18 cellular contexts compared by ENCODE assay signal in the genomic region with DNA sequence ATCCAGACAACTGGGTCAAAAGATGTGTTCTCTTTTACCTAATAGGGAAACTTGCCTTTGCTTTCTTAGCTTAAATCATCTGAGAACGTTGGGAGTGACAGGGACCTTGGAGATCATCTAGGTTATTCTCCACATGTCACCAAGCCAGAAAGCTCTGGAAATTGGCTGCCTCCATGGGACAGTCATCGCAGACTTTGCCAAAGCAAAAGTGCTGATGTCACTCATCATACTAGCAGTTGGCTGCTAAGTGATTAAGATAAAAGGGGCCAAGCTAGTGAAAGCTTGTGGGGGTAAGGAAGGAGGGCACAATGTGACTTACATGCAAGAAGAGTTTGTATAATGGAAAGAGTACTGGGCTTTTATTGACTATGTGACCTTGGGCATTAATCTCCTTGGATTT.
DNase-seq lines count a peak whose midpoint lies in the region; ATAC-seq and TF ChIP-seq lines count a peak whose summit lies in the region.
"Had no signal": no experiment of that assay in that cellular context is flagged by ENCODE, and none has a peak within 500 bp of the region (broad histone marks: within the 10 kb centered on the region; RNA-seq: fewer than 3 reads in every experiment).

No MANE protein-coding gene starts in this region.

- no peak for TF ChIP-seq CTCF in fibroblast of pulmonary artery (IDR thresholded peaks at IDR 0.05; ENCODE audit: low read length, missing control alignments)

- no peaks in the 10 kb centered on the region for H3K9me3 Mint-ChIP-seq in naive thymus-derived CD8-positive, alpha-beta T cell
- H3K9me3 Mint-ChIP-seq: activated CD4-positive, alpha-beta T cell treated with anti-CD3 and anti-CD28 coated beads, Interleukin-2, amount 10 ng/mL, durations not matched to agents 7 days and 5 days; activated T-cell treated with anti-CD3 and anti-CD28 coated beads, Interleukin-2, amount 50 U/mL, for 4 hours; memory B cell had no signal

- ATAC-seq in sciatic nerve: peak; percentile 26
- no peak for ATAC-seq in GM18517 (IDR thresholded peaks at IDR 0.05; ENCODE audit: unreplicated experiment)
- ATAC-seq in naive thymus-derived CD8-positive, alpha-beta T cell: no peak
- ATAC-seq: activated T-cell treated with anti-CD3 and anti-CD28 coated beads, Interleukin-2, amount 50 U/mL, for 4 hours; HCT116 had no signal

- peaks cover 1 to 13% (median 8%) of the 10 kb centered on the region in 5 donors for H3K27me3 Mint-ChIP-seq in naive thymus-derived CD8-positive, alpha-beta T cell

- H3K4me1 Mint-ChIP-seq in naive thymus-derived CD8-positive, alpha-beta T cell: no peaks in the 10 kb centered on the region
- H3K4me1 Mint-ChIP-seq: activated CD4-positive, alpha-beta T cell treated with anti-CD3 and anti-CD28 coated beads, Interleukin-2, amount 10 ng/mL, durations not matched to agents 7 days and 5 days; B cell; memory B cell had no signal

- no peaks in the 10 kb centered on the region for H3K36me3 Mint-ChIP-seq in naive thymus-derived CD8-positive, alpha-beta T cell
- H3K36me3 Mint-ChIP-seq: memory B cell had no signal

- DNase-seq in Ammon's horn (ENCODE audit: low spot score) (peak; percentile 30), NCI-H446 treated with DMSO at 0.1 percent for 48 hours (lab: John Stamatoyannopoulos, UW) (peak; percentile 89), fibroblast of pulmonary artery (ENCODE audit: low read depth) (peak; percentile 44), sciatic nerve (ENCODE audit: low spot score) (no peak), SW480 (ENCODE audit: low spot score) (no peak)
- DNase-seq in naive thymus-derived CD8-positive, alpha-beta T cell: no peak
- no peak for DNase-seq in activated T-cell treated with anti-CD3 and anti-CD28 coated beads, Interleukin-2, amount 50 U/mL, for 48 hours
- DNase-seq: activated CD4-positive, alpha-beta T cell treated with anti-CD3 and anti-CD28 coated beads, Interleukin-2, amount 10 ng/mL, durations not matched to agents 7 days and 5 days; activated T-cell treated with anti-CD3 and anti-CD28 coated beads, Interleukin-2, amount 50 U/mL, for 4 hours; NCI-H2029; stimulated activated naive CD4-positive, alpha-beta T cell; T-helper 2 cell had no signal

- intact Hi-C loops in sciatic nerve (cut with DNase I): no loop called here

- H3K4me3 ChIP-seq in fibroblast of pulmonary artery (replicated peaks; ENCODE audit: low read depth, low read length): no peak overlapping the region
- H3K4me3 ChIP-seq: coronary artery, skin epidermis had no signal

- H3K4me3 Mint-ChIP-seq in naive thymus-derived CD8-positive, alpha-beta T cell: no peak overlapping the region
- H3K4me3 Mint-ChIP-seq: activated CD4-positive, alpha-beta T cell treated with anti-CD3 and anti-CD28 coated beads, Interleukin-2, amount 10 ng/mL, durations not matched to agents 7 days and 5 days; activated T-cell treated with anti-CD3 and anti-CD28 coated beads, Interleukin-2, amount 50 U/mL, for 4 hours; B cell; memory B cell had no signal

- POLR2A ChIA-PET in naive thymus-derived CD8-positive, alpha-beta T cell (lab: Charles Lee): no interaction called here

- H3K27ac Mint-ChIP-seq in naive thymus-derived CD8-positive, alpha-beta T cell: peak overlapping the region in 1 of 10 donors; percentile 60
- H3K27ac Mint-ChIP-seq: activated CD4-positive, alpha-beta T cell treated with anti-CD3 and anti-CD28 coated beads, Interleukin-2, amount 10 ng/mL, durations not matched to agents 7 days and 5 days; B cell; memory B cell had no signal

Comparison
In these comparisons a context has a peak if more than half of its experiments do, and no peak if none do; other contexts are left out.
1. DNase-seq: peak in Ammon's horn (single experiment), NCI-H446 treated with DMSO at 0.1 percent for 48 hours (single experiment) and fibroblast of pulmonary artery (single experiment); none in sciatic nerve (single experiment), SW480 (single experiment), naive thymus-derived CD8-positive, alpha-beta T cell (0 of 10) and activated T-cell treated with anti-CD3 and anti-CD28 coated beads, Interleukin-2, amount 50 U/mL, for 48 hours (0 of 2).